18 cellular contexts compared by ENCODE assay signal in genomic region chr9:72882117-72882775, GRCh38.
A peak's percentile ranks its signal among the peaks of the same experiment; 100 is the strongest.
DNase-seq lines count a peak whose midpoint lies in the region; ATAC-seq and TF ChIP-seq lines count a peak whose summit lies in the region.
"Had no signal": no experiment of that assay in that cellular context is flagged by ENCODE, and none has a peak within 500 bp of the region (broad histone marks: within the 10 kb centered on the region; RNA-seq: fewer than 3 reads in every experiment).

No MANE protein-coding gene starts in this region.

- WGBS in adrenal gland, 4 donors = 92 to 93% (median 93%) methylated on average over 6 of the region's 6 CpGs

- no peaks in the 10 kb centered on the region for H3K9me3 ChIP-seq in adrenal gland (replicated peaks in 1 of 3)
- H3K9me3 ChIP-seq: Caco-2, neutrophil had no signal

- no peak overlapping the region for H3K9ac ChIP-seq in rectal smooth muscle tissue (ENCODE audit: low read length)

- no peak overlapping the region for H3K27ac ChIP-seq in adrenal gland
- H3K27ac ChIP-seq in rectal smooth muscle tissue (ENCODE audit: low read depth, low read length) = peak overlapping the region; percentile 42
- H3K27ac ChIP-seq: HL-60, neutrophil, RWPE1 had no signal

- no peak for TF ChIP-seq CTCF in adrenal gland (IDR thresholded peaks at IDR 0.05)

- no peaks in the 10 kb centered on the region for H3K4me1 ChIP-seq in adrenal gland (replicated peaks in 1 of 2)
- H3K4me1 ChIP-seq in rectal smooth muscle tissue (ENCODE audit: control insufficient read depth, insufficient read depth, low read length) = peaks cover 11% of the 10 kb centered on the region
- H3K4me1 ChIP-seq: Caco-2 had no signal

- H3K4me3 ChIP-seq in adrenal gland = no peak overlapping the region
- no peak overlapping the region for H3K4me3 ChIP-seq in rectal smooth muscle tissue (ENCODE audit: low read length)

- intact Hi-C loops in adrenal gland (cut with DNase I) = loop anchor here in 1 of 2 donors (10.0 kb wide), 1 partner anchor 143 kb away; no protein-coding TSS in a partner anchor
- intact Hi-C loops in left cardiac atrium (cut with DNase I) = no loop called here

- TF ChIP-seq POLR2A in adrenal gland (IDR thresholded peaks at IDR 0.05) = no peak

- peak; percentile 97 to 99 for ATAC-seq in left cardiac atrium
- no peak for ATAC-seq in GM18511 (IDR thresholded peaks at IDR 0.05; ENCODE audit: unreplicated experiment)
- ATAC-seq in HG03135 (IDR thresholded peaks at IDR 0.05; ENCODE audit: unreplicated experiment) = no peak
- ATAC-seq: activated CD8-positive, alpha-beta memory T cell treated with anti-CD3 and anti-CD28 coated beads, Interleukin-2, amount 10 ng/mL, durations not matched to agents 7 days and 5 days had no signal

- DNase-seq in adrenal gland = peak in 5 of 7 donors; percentile 22 to 52 (median 37)
- peak; percentile 63 for DNase-seq in left cardiac atrium
- DNase-seq in T-helper 9 cell = no peak
- DNase-seq in NCI-H226 = no peak
- DNase-seq: activated CD8-positive, alpha-beta memory T cell treated with anti-CD3 and anti-CD28 coated beads, Interleukin-2, amount 10 ng/mL, durations not matched to agents 7 days and 5 days; activated naive CD8-positive, alpha-beta T cell treated with anti-CD3 and anti-CD28 coated beads for 36 hours; Caco-2; IMR-90; NCI-H1417; NCI-H2107; NCI-H524; trophoblast cell had no signal

- H3K36me3 ChIP-seq in adrenal gland (replicated peaks in 1 of 2) = no peaks in the 10 kb centered on the region
- no peaks in the 10 kb centered on the region for H3K36me3 ChIP-seq in rectal smooth muscle tissue (ENCODE audit: control insufficient read depth, insufficient read depth, low read length)
- H3K36me3 ChIP-seq: neutrophil had no signal

- H3K27me3 ChIP-seq in adrenal gland (no peaks in the 10 kb centered on the region), rectal smooth muscle tissue (ENCODE audit: control insufficient read depth, insufficient read depth, low read length) (no peaks in the 10 kb centered on the region)
- H3K27me3 ChIP-seq: neutrophil had no signal

Comparison
In these comparisons a context has a peak if more than half of its experiments do, and no peak if none do; other contexts are left out.
1. DNase-seq: peak in adrenal gland (5 of 7) and left cardiac atrium (single experiment); none in T-helper 9 cell (single experiment) and NCI-H226 (single experiment).
2. ATAC-seq: peak in left cardiac atrium (2 of 2); none in GM18511 (single experiment) and HG03135 (single experiment).